ENCODE assay signal across 15 cellular contexts in genomic region chr16:73063284-73063733, GRCh38. TPM values are rescaled to one million over a fixed set of nuclear protein-coding genes. Genes with fewer than 3 reads are reported as not detected.
A peak's percentile ranks its signal among the peaks of the same experiment; 100 is the strongest.
DNase-seq lines count a peak whose midpoint lies in the region; TF ChIP-seq lines count a peak whose summit lies in the region.
"Had no signal": no experiment of that assay in that cellular context is flagged by ENCODE, and none has a peak within 500 bp of the region (broad histone marks: within the 10 kb centered on the region; RNA-seq: fewer than 3 reads in every experiment).

No MANE protein-coding gene starts in this region.

- CTCF ChIA-PET in mammary epithelial cell (lab: Charles Lee; ENCODE audit: low non-redundant PET) (no interaction called here), MCF 10A (lab: Yijun Ruan, JAX) (interaction anchor here (0.7 to 1.5 kb wide), 5 partner anchors 12 to 460 kb away, joined by 3 to 5 read pairs (median 5); no protein-coding TSS in a partner anchor)

- H3K4me1 ChIP-seq in mammary epithelial cell (ENCODE audit: insufficient read depth, low read length), result peaks cover 38% of the 10 kb centered on the region

- H3K4me2 ChIP-seq in mammary epithelial cell (ENCODE audit: insufficient read depth, low read depth, low read length), result peak overlapping the region; percentile 29
- peak overlapping the region; percentile 85 for H3K4me2 ChIP-seq in neural cell (ENCODE audit: low read length)

- POLR2A ChIA-PET in MCF 10A (lab: Yijun Ruan, JAX), result interaction anchor here (0.7 to 2.0 kb wide), 5 partner anchors 10 to 394 kb away, joined by 3 to 9 read pairs (median 4); no protein-coding TSS in a partner anchor

- H3K36me3 ChIP-seq in mammary epithelial cell (ENCODE audit: insufficient read depth, low read length) (no peaks in the 10 kb centered on the region), neural cell (ENCODE audit: insufficient read depth, low read length) (no peaks in the 10 kb centered on the region)

- BruUV-seq in mammary epithelial cell (replicated peaks; lab: Mats Ljungman, UMichigan) (no TSS peak), MCF 10A (replicated peaks; lab: Mats Ljungman, UMichigan) (no TSS peak)

- H3K4me3 ChIP-seq in mammary epithelial cell (replicated peaks in 1 of 3; ENCODE audit: insufficient read depth in 1 of 3, low read depth in 2 of 3, low read length in 3 of 3) (no peak overlapping the region), epithelial cell of proximal tubule (ENCODE audit: low read depth, low read length) (peak overlapping the region; percentile 39), neural cell (ENCODE audit: low read length) (peak overlapping the region; percentile 69)

- TF ChIP-seq CTCF in mammary epithelial cell (conservative IDR thresholded peaks at IDR 0.05 in 1 of 2, IDR thresholded peaks at IDR 0.05 in 1 of 2; ENCODE audit: extremely low read depth in 1 of 2, insufficient read depth in 1 of 2, low read depth in 1 of 2, low read length in 2 of 2) (no peak), MCF 10A (IDR thresholded peaks at IDR 0.05; ENCODE audit: unreplicated experiment) (no peak), epithelial cell of proximal tubule (conservative IDR thresholded peaks at IDR 0.05; ENCODE audit: low read depth, low read length) (no peak), neural cell (IDR thresholded peaks at IDR 0.05; ENCODE audit: poor library complexity, severe bottlenecking) (no peak), type B pancreatic cell (conservative IDR thresholded peaks at IDR 0.05) (no peak)

- dilution Hi-C loops in mammary epithelial cell (cut with HindIII; ENCODE audit: low sequenced_read_pairs), result no loop called here

- H2AFZ ChIP-seq in mammary epithelial cell (ENCODE audit: low read depth, low read length) (peak overlapping the region; percentile 70), neural cell (ENCODE audit: low read depth, low read length) (no peak overlapping the region)

- DNase-seq in mammary epithelial cell (no peak), MCF 10A (ENCODE audit: unreplicated experiment) (no peak), epithelial cell of proximal tubule (ENCODE audit: low read depth) (no peak), type B pancreatic cell (ENCODE audit: extremely low spot score, unreplicated experiment) (no peak), NCI-H526 (lab: John Stamatoyannopoulos, UW) (no peak), inferior parietal cortex (ENCODE audit: extremely low spot score) (no peak), COLO668 (lab: John Stamatoyannopoulos, UW; ENCODE audit: unreplicated experiment) (no peak)
- DNase-seq: 8988T; activated B cell treated with CpG ODN at 0.5 μM for 24 hours; activated CD8-positive, alpha-beta memory T cell treated with anti-CD3 and anti-CD28 coated beads, Interleukin-2, amount 50 U/mL, for 48 hours; activated naive CD8-positive, alpha-beta T cell treated with anti-CD3 and anti-CD28 coated beads, Interleukin-2, amount 50 U/mL, for 24 hours; DMS 273 treated with DMSO at 0.1 percent for 48 hours; effector CD8-positive, alpha-beta T cell; midbrain had no signal

- H3K79me2 ChIP-seq in mammary epithelial cell (ENCODE audit: insufficient read depth, low read length) (peaks cover 6% of the 10 kb centered on the region), neural cell (replicated peaks; ENCODE audit: insufficient read depth, low read length) (peaks cover 76% of the 10 kb centered on the region)

- H3K27ac Mint-ChIP-seq in MCF 10A (ENCODE audit: low read depth, unreplicated experiment), result no peak overlapping the region
- peak overlapping the region; percentile 78 for H3K27ac Mint-ChIP-seq in type B pancreatic cell
- H3K27ac Mint-ChIP-seq: activated B cell treated with CpG ODN at 0.5 μM for 24 hours; activated naive CD8-positive, alpha-beta T cell treated with anti-CD3 and anti-CD28 coated beads, Interleukin-2, amount 50 U/mL, for 24 hours had no signal

- H3K4me3 Mint-ChIP-seq in MCF 10A (ENCODE audit: unreplicated experiment) (no peak overlapping the region), type B pancreatic cell (peak overlapping the region; percentile 81)
- H3K4me3 Mint-ChIP-seq: activated B cell treated with CpG ODN at 0.5 μM for 24 hours; activated naive CD8-positive, alpha-beta T cell treated with anti-CD3 and anti-CD28 coated beads, Interleukin-2, amount 50 U/mL, for 24 hours had no signal

- no peak overlapping the region for H3K9ac ChIP-seq in mammary epithelial cell (ENCODE audit: insufficient read depth, low read length)
- H3K9ac ChIP-seq in neural cell (ENCODE audit: low read length), result peak overlapping the region; percentile 98

- H4K20me1 ChIP-seq in mammary epithelial cell (ENCODE audit: insufficient read depth, low read length) (no peaks in the 10 kb centered on the region), neural cell (ENCODE audit: insufficient read depth) (no peaks in the 10 kb centered on the region)

- TF ChIP-seq EP300 in neural cell (conservative IDR thresholded peaks at IDR 0.05; ENCODE audit: poor library complexity, severe bottlenecking), result no peak

- H3K27ac ChIP-seq in mammary epithelial cell (ENCODE audit: insufficient read depth, low read depth, low read length), result no peak overlapping the region
- H3K27ac ChIP-seq in neural cell (ENCODE audit: low read length), result peak overlapping the region; percentile 59

- H3K9me2 ChIP-seq in neural cell (ENCODE audit: insufficient read depth, low read length), result no peaks in the 10 kb centered on the region

- H3F3A ChIP-seq in neural cell (ENCODE audit: insufficient read depth, low read length, poor library complexity, severe bottlenecking), result no peaks in the 10 kb centered on the region

- H3K27me3 ChIP-seq in mammary epithelial cell (ENCODE audit: insufficient read depth, low read length) (no peaks in the 10 kb centered on the region), neural cell (ENCODE audit: insufficient read depth, low read depth, low read length) (peaks cover 61% of the 10 kb centered on the region)

- H3K9me3 ChIP-seq in mammary epithelial cell (replicated peaks; ENCODE audit: insufficient read depth, low read length) (no peaks in the 10 kb centered on the region), neural cell (ENCODE audit: low read length) (no peaks in the 10 kb centered on the region)

- no peak for TF ChIP-seq RAD21 in neural cell (conservative IDR thresholded peaks at IDR 0.05)

- WGBS in mammary epithelial cell (ENCODE audit: low coverage, missing lambda C conversion rate), result 45% methylated on average over 12 of the region's 17 CpGs

- H3K36me3 Mint-ChIP-seq in MCF 10A (ENCODE audit: insufficient read depth, unreplicated experiment), result peaks cover 13% of the 10 kb centered on the region
- no peaks in the 10 kb centered on the region for H3K36me3 Mint-ChIP-seq in type B pancreatic cell

- in situ Hi-C loops in mammary epithelial cell (cut with MboI; ENCODE audit: low sequenced_read_pairs in 2 of 2), result loop anchor here in 1 of 2 donors (10.0 kb wide), 1 partner anchor 111 kb away; no protein-coding TSS in a partner anchor

- intact Hi-C loops in mammary epithelial cell (cut with micrococcal nuclease) (no loop called here), MCF 10A (cut with micrococcal nuclease) (no loop called here)

- H3K9me3 Mint-ChIP-seq in MCF 10A (ENCODE audit: unreplicated experiment), result no peaks in the 10 kb centered on the region
- no peaks in the 10 kb centered on the region for H3K9me3 Mint-ChIP-seq in type B pancreatic cell
- H3K9me3 Mint-ChIP-seq: activated B cell treated with CpG ODN at 0.5 μM for 24 hours; activated naive CD8-positive, alpha-beta T cell treated with anti-CD3 and anti-CD28 coated beads, Interleukin-2, amount 50 U/mL, for 24 hours had no signal

- H3K4me1 Mint-ChIP-seq in MCF 10A (ENCODE audit: insufficient read depth, unreplicated experiment), result peaks cover 24% of the 10 kb centered on the region
- H3K4me1 Mint-ChIP-seq in type B pancreatic cell (ENCODE audit: unreplicated experiment), result peaks cover 60% of the 10 kb centered on the region

- H3K27me3 Mint-ChIP-seq in MCF 10A (ENCODE audit: insufficient read depth, unreplicated experiment) (no peaks in the 10 kb centered on the region), type B pancreatic cell (peaks cover 82% of the 10 kb centered on the region)

TF ChIP-seq in neural cell, 6 proteins besides CTCF, POLR2A, EP300 and RAD21:
- TF ChIP-seq EZH2 (IDR thresholded peaks at IDR 0.05; ENCODE audit: borderline replicate concordance, insufficient read depth, low read length, poor library complexity, severe bottlenecking) (no peak), TAF1 (IDR thresholded peaks at IDR 0.05; ENCODE audit: low read depth) (peak; percentile 23), POLR2AphosphoS5 (IDR thresholded peaks at IDR 0.05) (peak; percentile 0)

RNA-seq across cellular contexts. Expression of gene ZFHX3, which starts 15.4 kb away (rescaled TPM):
- total RNA-seq in mammary epithelial cell, result 10 to 100 TPM in 1 of 2 donors, 1 to 10 TPM in 1; 6.7 to 11.3 TPM
- 1.5 TPM for polyA plus RNA-seq in mammary epithelial cell
- 11.4 TPM for polyA minus RNA-seq in mammary epithelial cell
- 21.1 and 27.4 TPM in 2 replicates for total RNA-seq in MCF 10A (2022)
- 7.2 and 9.6 TPM in 2 replicates for total RNA-seq in epithelial cell of proximal tubule
- polyA plus RNA-seq in neural cell, result 26.4 and 27.7 TPM in 2 replicates
- 112 and 179 TPM in 2 replicates for polyA minus RNA-seq in neural cell
- 47.4 and 48.5 TPM in 2 replicates for total RNA-seq in type B pancreatic cell (ENCODE audit: low replicate concordance)

Comparison
In these comparisons a context has a peak if more than half of its experiments do, and no peak if none do; other contexts are left out.
1. H3K4me3 ChIP-seq: peak in epithelial cell of proximal tubule (single experiment) and neural cell (single experiment); none in mammary epithelial cell (0 of 3).